ENCODE assay signal across 15 cellular contexts in the genomic region with DNA sequence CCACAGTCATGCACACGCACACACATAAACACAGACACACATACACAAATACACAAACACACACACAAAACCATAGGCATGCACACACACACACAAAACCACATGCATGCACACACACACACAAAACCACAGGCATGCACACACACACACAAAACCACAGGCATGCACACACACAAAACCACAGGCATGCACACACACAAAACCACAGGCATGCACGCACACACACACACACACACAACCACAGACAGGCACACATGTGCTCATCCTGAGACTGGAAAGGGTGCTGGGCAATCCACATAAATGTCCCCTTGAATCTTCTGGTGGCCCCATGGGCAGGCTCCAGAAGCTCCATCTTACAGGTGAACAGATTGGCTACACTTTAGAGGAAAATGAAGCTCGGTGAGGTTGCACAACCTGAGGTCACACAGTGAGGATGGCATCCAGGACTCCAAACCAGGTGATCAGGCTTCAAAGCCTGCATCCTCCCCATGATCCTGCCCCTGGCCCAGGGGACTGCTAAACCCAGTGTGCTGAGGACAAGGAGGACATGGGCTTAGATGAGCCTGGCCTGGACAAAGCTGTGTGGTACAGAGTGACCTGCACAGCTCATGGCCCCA.
A peak's percentile ranks its signal among the peaks of the same experiment; 100 is the strongest.
DNase-seq lines count a peak whose midpoint lies in the region; ATAC-seq, FAIRE-seq and TF ChIP-seq lines count a peak whose summit lies in the region.
"Had no signal": no experiment of that assay in that cellular context is flagged by ENCODE, and none has a peak within 500 bp of the region (broad histone marks: within the 10 kb centered on the region; RNA-seq: fewer than 3 reads in every experiment).

No MANE protein-coding gene starts in this region.

- H3K4me1 Mint-ChIP-seq in natural killer cell treated with Interleukin-12 subunit alpha and Interleukin-12 subunit beta and Interleukin-15 and Interleukin-18, amount 100 ng/mL, for 72 hours (ENCODE audit: low read depth in 2 of 2) = peaks cover 19 to 34% of the 10 kb centered on the region in 2 donors
- H3K4me1 Mint-ChIP-seq in natural killer cell = peaks cover 0 to 6% of the 10 kb centered on the region in 2 donors
- peaks cover 38% of the 10 kb centered on the region for H3K4me1 Mint-ChIP-seq in activated CD4-positive, alpha-beta memory T cell treated with anti-CD3 and anti-CD28 coated beads, Interleukin-2, amount 10 ng/mL, durations not matched to agents 7 days and 5 days

- no peak overlapping the region for H3K4me3 Mint-ChIP-seq in natural killer cell treated with Interleukin-12 subunit alpha and Interleukin-12 subunit beta and Interleukin-15 and Interleukin-18, amount 100 ng/mL, for 72 hours
- H3K4me3 Mint-ChIP-seq in natural killer cell = no peak overlapping the region
- peak overlapping the region; percentile 5 for H3K4me3 Mint-ChIP-seq in activated CD4-positive, alpha-beta memory T cell treated with anti-CD3 and anti-CD28 coated beads, Interleukin-2, amount 10 ng/mL, durations not matched to agents 7 days and 5 days

- POLR2A ChIA-PET in activated CD4-positive, alpha-beta memory T cell treated with anti-CD3 and anti-CD28 coated beads, Interleukin-2, amount 10 ng/mL, durations not matched to agents 7 days and 5 days (lab: Charles Lee) = interaction anchor here (1.1 to 2.6 kb wide), 4 partner anchors 10 to 145 kb away, joined by 6 to 11 read pairs (median 6); a partner anchor contains a TSS

- DNase-seq in natural killer cell treated with Interleukin-12 subunit alpha and Interleukin-12 subunit beta and Interleukin-15 and Interleukin-18, amount 100 ng/mL, for 72 hours (ENCODE audit: low spot score) = peak; percentile 47
- DNase-seq in natural killer cell (no peak), islet precursor cell (peak; percentile 69), urothelium cell line (ENCODE audit: low spot score) (no peak), NCI-H1417 treated with DMSO at 0.1 percent for 48 hours (lab: John Stamatoyannopoulos, UW) (no peak), OCI-M2 (lab: John Stamatoyannopoulos, UW; ENCODE audit: unreplicated experiment) (no peak), NCI-H2029 (lab: John Stamatoyannopoulos, UW) (no peak)
- DNase-seq in activated CD4-positive, alpha-beta memory T cell treated with anti-CD3 and anti-CD28 coated beads, Interleukin-2, amount 10 ng/mL, durations not matched to agents 7 days and 5 days = no peak
- DNase-seq: activated naive CD4-positive, alpha-beta T cell; CD4-positive, alpha-beta memory T cell; foreskin keratinocyte; NCI-H1048; NCI-H2107 had no signal

- H3K27ac Mint-ChIP-seq in natural killer cell treated with Interleukin-12 subunit alpha and Interleukin-12 subunit beta and Interleukin-15 and Interleukin-18, amount 100 ng/mL, for 72 hours = no peak overlapping the region
- peak overlapping the region in 1 of 2 donors; percentile 9 for H3K27ac Mint-ChIP-seq in natural killer cell
- H3K27ac Mint-ChIP-seq in activated CD4-positive, alpha-beta memory T cell treated with anti-CD3 and anti-CD28 coated beads, Interleukin-2, amount 10 ng/mL, durations not matched to agents 7 days and 5 days = peak overlapping the region; percentile 48

- CTCF ChIA-PET in activated CD4-positive, alpha-beta memory T cell treated with anti-CD3 and anti-CD28 coated beads, Interleukin-2, amount 10 ng/mL, durations not matched to agents 7 days and 5 days (lab: Charles Lee) = no interaction called here

- intact Hi-C loops in natural killer cell (cut with micrococcal nuclease) = no loop called here

- TF ChIP-seq CTCF in natural killer cell (IDR thresholded peaks at IDR 0.05) = no peak

- peak; percentile 96 for FAIRE-seq in urothelium cell line (lab: Jason Lieb, UNC)
- FAIRE-seq: H54, K562 had no signal

- H3K9me3 Mint-ChIP-seq in natural killer cell treated with Interleukin-12 subunit alpha and Interleukin-12 subunit beta and Interleukin-15 and Interleukin-18, amount 100 ng/mL, for 72 hours = no peaks in the 10 kb centered on the region
- H3K9me3 Mint-ChIP-seq in natural killer cell = no peaks in the 10 kb centered on the region
- H3K9me3 Mint-ChIP-seq in activated CD4-positive, alpha-beta memory T cell treated with anti-CD3 and anti-CD28 coated beads, Interleukin-2, amount 10 ng/mL, durations not matched to agents 7 days and 5 days = peaks cover 4% of the 10 kb centered on the region

- H3K36me3 Mint-ChIP-seq in natural killer cell treated with Interleukin-12 subunit alpha and Interleukin-12 subunit beta and Interleukin-15 and Interleukin-18, amount 100 ng/mL, for 72 hours = no peaks in the 10 kb centered on the region
- H3K36me3 Mint-ChIP-seq in natural killer cell = no peaks in the 10 kb centered on the region
- peaks cover 17% of the 10 kb centered on the region for H3K36me3 Mint-ChIP-seq in activated CD4-positive, alpha-beta memory T cell treated with anti-CD3 and anti-CD28 coated beads, Interleukin-2, amount 10 ng/mL, durations not matched to agents 7 days and 5 days (ENCODE audit: low read depth)
- H3K36me3 Mint-ChIP-seq: CD4-positive, alpha-beta memory T cell had no signal

- no peaks in the 10 kb centered on the region for H3K27me3 Mint-ChIP-seq in natural killer cell treated with Interleukin-12 subunit alpha and Interleukin-12 subunit beta and Interleukin-15 and Interleukin-18, amount 100 ng/mL, for 72 hours
- H3K27me3 Mint-ChIP-seq in natural killer cell (ENCODE audit: low read depth in 2 of 2) = no peaks in the 10 kb centered on the region
- H3K27me3 Mint-ChIP-seq in activated CD4-positive, alpha-beta memory T cell treated with anti-CD3 and anti-CD28 coated beads, Interleukin-2, amount 10 ng/mL, durations not matched to agents 7 days and 5 days = no peaks in the 10 kb centered on the region
- H3K27me3 Mint-ChIP-seq: CD4-positive, alpha-beta memory T cell had no signal

- no peak for ATAC-seq in natural killer cell treated with Interleukin-12 subunit alpha and Interleukin-12 subunit beta and Interleukin-15 and Interleukin-18, amount 100 ng/mL, for 72 hours
- ATAC-seq in natural killer cell = no peak
- ATAC-seq: foreskin keratinocyte, K562 had no signal

Comparison
In these comparisons a context has a peak if more than half of its experiments do, and no peak if none do; other contexts are left out.
1. DNase-seq: peak in natural killer cell treated with Interleukin-12 subunit alpha and Interleukin-12 subunit beta and Interleukin-15 and Interleukin-18, amount 100 ng/mL, for 72 hours (single experiment) and islet precursor cell (single experiment); none in natural killer cell (single experiment), activated CD4-positive, alpha-beta memory T cell treated with anti-CD3 and anti-CD28 coated beads, Interleukin-2, amount 10 ng/mL, durations not matched to agents 7 days and 5 days (single experiment), urothelium cell line (single experiment), NCI-H1417 treated with DMSO at 0.1 percent for 48 hours (single experiment), OCI-M2 (single experiment) and NCI-H2029 (single experiment).